Comparison of ENCODE assay signal across 1 cellular context in the genomic region with DNA sequence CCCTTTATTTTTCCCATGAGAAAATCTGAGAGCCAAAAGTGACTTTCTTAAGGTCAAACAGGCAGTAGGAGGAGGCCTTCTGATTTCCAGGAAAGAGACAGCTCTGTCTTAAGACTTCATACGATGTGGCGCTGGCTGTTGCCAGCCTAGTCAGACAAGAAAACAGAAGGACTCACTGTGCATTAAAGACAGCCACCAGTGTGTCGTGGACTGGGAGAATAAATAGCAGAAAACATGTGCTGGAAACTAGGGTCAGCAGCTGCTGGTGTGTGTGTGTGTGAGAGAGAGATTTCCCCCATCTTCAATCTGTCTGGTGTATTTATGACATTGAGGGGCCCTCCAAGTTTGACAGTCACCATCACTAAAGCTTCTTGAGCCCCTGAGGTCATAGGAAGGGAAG.
TF ChIP-seq lines count a peak whose summit lies in the region.

No MANE protein-coding gene starts in this region.

TF ChIP-seq in SK-N-SH treated with all-trans-retinoic acid at 6 μM for 48 hours, 23 proteins besides CTCF, POLR2A, EP300 and RAD21 (continued from another document):
- TF ChIP-seq, protein P1, sequence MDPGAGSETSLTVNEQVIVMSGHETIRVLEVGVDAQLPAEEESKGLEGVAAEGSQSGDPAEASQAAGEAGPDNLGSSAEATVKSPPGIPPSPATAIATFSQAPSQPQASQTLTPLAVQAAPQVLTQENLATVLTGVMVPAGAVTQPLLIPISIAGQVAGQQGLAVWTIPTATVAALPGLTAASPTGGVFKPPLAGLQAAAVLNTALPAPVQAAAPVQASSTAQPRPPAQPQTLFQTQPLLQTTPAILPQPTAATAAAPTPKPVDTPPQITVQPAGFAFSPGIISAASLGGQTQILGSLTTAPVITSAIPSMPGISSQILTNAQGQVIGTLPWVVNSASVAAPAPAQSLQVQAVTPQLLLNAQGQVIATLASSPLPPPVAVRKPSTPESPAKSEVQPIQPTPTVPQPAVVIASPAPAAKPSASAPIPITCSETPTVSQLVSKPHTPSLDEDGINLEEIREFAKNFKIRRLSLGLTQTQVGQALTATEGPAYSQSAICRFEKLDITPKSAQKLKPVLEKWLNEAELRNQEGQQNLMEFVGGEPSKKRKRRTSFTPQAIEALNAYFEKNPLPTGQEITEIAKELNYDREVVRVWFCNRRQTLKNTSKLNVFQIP (CRISPR knock-in tag; IDR thresholded peaks at IDR 0.05; ENCODE audit: borderline replicate concordance, low read depth), result no peak
- TF ChIP-seq ISL1 (CRISPR knock-in tag; IDR thresholded peaks at IDR 0.05) (no peak), ZFP3 (CRISPR knock-in tag; IDR thresholded peaks at IDR 0.05) (no peak), ARNTL (CRISPR knock-in tag; IDR thresholded peaks at IDR 0.05; ENCODE audit: borderline replicate concordance, low read depth) (no peak), GLIS3 (CRISPR knock-in tag; IDR thresholded peaks at IDR 0.05) (no peak), CSDC2 (CRISPR knock-in tag; IDR thresholded peaks at IDR 0.05) (no peak), ESRRG (CRISPR knock-in tag; IDR thresholded peaks at IDR 0.05) (no peak), ZNF565 (CRISPR knock-in tag; conservative IDR thresholded peaks at IDR 0.05; ENCODE audit: low read depth) (no peak)
- TF ChIP-seq, protein P2, sequence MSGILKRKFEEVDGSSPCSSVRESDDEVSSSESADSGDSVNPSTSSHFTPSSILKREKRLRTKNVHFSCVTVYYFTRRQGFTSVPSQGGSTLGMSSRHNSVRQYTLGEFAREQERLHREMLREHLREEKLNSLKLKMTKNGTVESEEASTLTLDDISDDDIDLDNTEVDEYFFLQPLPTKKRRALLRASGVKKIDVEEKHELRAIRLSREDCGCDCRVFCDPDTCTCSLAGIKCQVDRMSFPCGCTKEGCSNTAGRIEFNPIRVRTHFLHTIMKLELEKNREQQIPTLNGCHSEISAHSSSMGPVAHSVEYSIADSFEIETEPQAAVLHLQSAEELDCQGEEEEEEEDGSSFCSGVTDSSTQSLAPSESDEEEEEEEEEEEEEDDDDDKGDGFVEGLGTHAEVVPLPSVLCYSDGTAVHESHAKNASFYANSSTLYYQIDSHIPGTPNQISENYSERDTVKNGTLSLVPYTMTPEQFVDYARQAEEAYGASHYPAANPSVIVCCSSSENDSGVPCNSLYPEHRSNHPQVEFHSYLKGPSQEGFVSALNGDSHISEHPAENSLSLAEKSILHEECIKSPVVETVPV (CRISPR knock-in tag; IDR thresholded peaks at IDR 0.05), result no peak
- TF ChIP-seq, protein P3, sequence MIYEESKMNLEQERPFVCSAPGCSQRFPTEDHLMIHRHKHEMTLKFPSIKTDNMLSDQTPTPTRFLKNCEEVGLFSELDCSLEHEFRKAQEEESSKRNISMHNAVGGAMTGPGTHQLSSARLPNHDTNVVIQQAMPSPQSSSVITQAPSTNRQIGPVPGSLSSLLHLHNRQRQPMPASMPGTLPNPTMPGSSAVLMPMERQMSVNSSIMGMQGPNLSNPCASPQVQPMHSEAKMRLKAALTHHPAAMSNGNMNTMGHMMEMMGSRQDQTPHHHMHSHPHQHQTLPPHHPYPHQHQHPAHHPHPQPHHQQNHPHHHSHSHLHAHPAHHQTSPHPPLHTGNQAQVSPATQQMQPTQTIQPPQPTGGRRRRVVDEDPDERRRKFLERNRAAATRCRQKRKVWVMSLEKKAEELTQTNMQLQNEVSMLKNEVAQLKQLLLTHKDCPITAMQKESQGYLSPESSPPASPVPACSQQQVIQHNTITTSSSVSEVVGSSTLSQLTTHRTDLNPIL (CRISPR knock-in tag; IDR thresholded peaks at IDR 0.05; ENCODE audit: low read depth), result no peak
